ENCODE assay signal across 9 cellular contexts in genomic region chr20:45823949-45824835, GRCh38. TPM values are rescaled to one million over a fixed set of nuclear protein-coding genes. Genes with fewer than 3 reads are reported as not detected.
DNase-seq lines count a peak whose midpoint lies in the region; TF ChIP-seq lines count a peak whose summit lies in the region.
"Had no signal": no experiment of that assay in that cellular context is flagged by ENCODE, and none has a peak within 500 bp of the region (broad histone marks: within the 10 kb centered on the region; RNA-seq: fewer than 3 reads in every experiment).

No MANE protein-coding gene starts in this region.

- H3K36me3 ChIP-seq in muscle layer of colon (ENCODE audit: insufficient read depth, low read length) (no peaks in the 10 kb centered on the region), stomach (no peaks in the 10 kb centered on the region)
- H3K36me3 ChIP-seq: HAP-1 had no signal

- DNase-seq in AG20443 (ENCODE audit: low spot score) (peak; percentile 58), HPDE6-E6E7 (ENCODE audit: extremely low spot score) (peak; percentile 73), stomach (peak; percentile 62), NCI-H774 (lab: John Stamatoyannopoulos, UW) (no peak), NCI-H128 (lab: John Stamatoyannopoulos, UW; ENCODE audit: unreplicated experiment) (no peak)
- peak; percentile 70 for DNase-seq in activated CD4-positive, alpha-beta T cell treated with anti-CD3 and anti-CD28 coated beads for 48 hours
- peak; percentile 29 for DNase-seq in effector CD4-positive, alpha-beta T cell

- no peak overlapping the region for H3K9ac ChIP-seq in muscle layer of colon (ENCODE audit: low read length)

- H3K27ac ChIP-seq in muscle layer of colon (ENCODE audit: low read depth, low read length) (no peak overlapping the region), stomach (no peak overlapping the region)

- no peaks in the 10 kb centered on the region for H3K9me3 ChIP-seq in muscle layer of colon (ENCODE audit: low read length)
- H3K9me3 ChIP-seq in stomach = no peaks in the 10 kb centered on the region
- H3K9me3 ChIP-seq: HAP-1 had no signal

- TF ChIP-seq EP300 in stomach (IDR thresholded peaks at IDR 0.05) = no peak

- intact Hi-C loops in stomach (cut with DNase I; ENCODE audit: low total_unique reads) = no loop called here

- H3K4me1 ChIP-seq in muscle layer of colon (ENCODE audit: insufficient read depth, low read length) (peaks cover 15% of the 10 kb centered on the region), stomach (peaks cover 17 to 45% (median 29%) of the 10 kb centered on the region in 4 donors)
- H3K4me1 ChIP-seq: HAP-1 had no signal

- peak in 4 of 7 experiments; percentile 12 to 47 (median 26) for TF ChIP-seq CTCF in stomach (IDR thresholded peaks at IDR 0.05)

- TF ChIP-seq POLR2A in stomach (IDR thresholded peaks at IDR 0.05) = no peak

- H3K27me3 ChIP-seq in muscle layer of colon (ENCODE audit: control insufficient read depth in 1 of 2, insufficient read depth in 2 of 2, low read length in 2 of 2) (peaks cover 0 to 15% of the 10 kb centered on the region in 2 donors), stomach (peaks cover 0 to 37% (median 22%) of the 10 kb centered on the region in 3 donors)

- 14 to 21% (median 17%) methylated on average over 34 to 57 of the region's 57 CpGs for WGBS in stomach, 5 donors

- H3K4me3 ChIP-seq in muscle layer of colon (ENCODE audit: low read depth in 1 of 2, low read length in 2 of 2) (peak overlapping the region; percentile 23 to 27), stomach (peak overlapping the region; percentile 23 to 39 (median 27))
- H3K4me3 ChIP-seq: HAP-1 had no signal

RNA-seq across cellular contexts. Expression of gene TNNC2, which starts 2.9 kb away (rescaled TPM):
- 1 to 10 TPM in 1 of 5 donors, not detected in 4; 4.9 TPM for total RNA-seq in stomach
- 10 to 100 TPM in 1 of 3 donors, 1 to 10 TPM in 1, not detected in 1; 3.0 to 12.4 TPM for polyA plus RNA-seq in stomach

RNA-seq across cellular contexts. Expression of gene SNX21, which starts 9.4 kb away (rescaled TPM):
- total RNA-seq in stomach = 100 to 1,000 TPM in 1 of 5 donors, 10 to 100 TPM in 4; 20.4 to 120 (median 48.3) TPM
- 10 to 100 TPM; 15.2 to 23.5 (median 16.7) TPM for polyA plus RNA-seq in stomach

RNA-seq across cellular contexts. Expression of gene UBE2C, which starts 11.7 kb away (rescaled TPM):
- total RNA-seq in stomach = 10 to 100 TPM in 4 of 5 donors, not detected in 1; 10.5 to 37.5 (median 13.4) TPM
- 10 to 100 TPM; 13.1 to 72.2 (median 39.0) TPM for polyA plus RNA-seq in stomach

RNA-seq across cellular contexts. Expression of gene DNTTIP1, which starts 32.4 kb away (rescaled TPM):
- 10 to 100 TPM in 4 of 5 donors, 1 to 10 TPM in 1; 9.6 to 76.8 (median 34.1) TPM for total RNA-seq in stomach
- 10 to 100 TPM; 27.2 to 56.8 (median 43.0) TPM for polyA plus RNA-seq in stomach

RNA-seq across cellular contexts. Expression of gene WFDC3, which starts 32.5 kb away (rescaled TPM):
- total RNA-seq in stomach = 1 to 10 TPM in 1 of 5 donors, not detected in 4; 2.8 TPM
- polyA plus RNA-seq in stomach = 10 to 100 TPM in 1 of 3 donors, 1 to 10 TPM in 2; 1.7 to 18.8 (median 9.2) TPM

Comparison
In these comparisons a context has a peak if more than half of its experiments do, and no peak if none do; other contexts are left out.
1. DNase-seq: peak in AG20443 (single experiment), HPDE6-E6E7 (single experiment), activated CD4-positive, alpha-beta T cell treated with anti-CD3 and anti-CD28 coated beads for 48 hours (single experiment), effector CD4-positive, alpha-beta T cell (single experiment) and stomach (single experiment); none in NCI-H774 (single experiment) and NCI-H128 (single experiment).